ENCODE assay signal across 22 cellular contexts in the genomic region with DNA sequence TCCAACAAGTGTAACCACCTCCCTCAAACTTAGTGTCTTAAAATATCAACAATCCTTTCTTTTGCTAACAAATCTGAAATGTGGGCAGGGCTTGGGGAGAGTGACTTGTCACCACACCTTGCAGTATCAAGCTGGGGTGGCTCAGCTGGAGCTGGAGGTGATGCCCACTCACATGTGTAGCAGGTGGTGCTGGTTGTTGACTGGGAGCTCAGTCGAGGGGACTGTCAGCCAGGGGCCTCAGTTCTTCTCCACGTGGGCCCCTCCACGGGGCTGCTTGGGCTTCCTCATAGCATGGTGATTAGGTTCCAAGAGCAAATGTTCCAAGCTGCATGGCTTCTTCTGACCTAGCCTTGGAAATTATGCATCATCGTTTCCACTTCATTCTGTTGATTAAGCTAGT. TPM values are rescaled to one million over a fixed set of nuclear protein-coding genes. Genes with fewer than 3 reads are reported as not detected.
DNase-seq lines count a peak whose midpoint lies in the region; ATAC-seq and FAIRE-seq lines count a peak whose summit lies in the region.
"Had no signal": no experiment of that assay in that cellular context is flagged by ENCODE, and none has a peak within 500 bp of the region (broad histone marks: within the 10 kb centered on the region; RNA-seq: fewer than 3 reads in every experiment).

No MANE protein-coding gene starts in this region.

- no peaks in the 10 kb centered on the region for H3K36me3 Mint-ChIP-seq in activated naive CD4-positive, alpha-beta T cell treated with anti-CD3 and anti-CD28 coated beads, Interleukin-2, amount 10 ng/mL, durations not matched to agents 7 days and 5 days
- H3K36me3 Mint-ChIP-seq in activated naive CD4-positive, alpha-beta T cell treated with anti-CD3 and anti-CD28 coated beads for 36 hours (ENCODE audit: low read depth) = no peaks in the 10 kb centered on the region
- H3K36me3 Mint-ChIP-seq in stimulated activated naive B cell treated with anti-CD40 and anti-IgM and Interleukin-4, amounts not matched to agents 10 μg/mL and 1 μg/mL and 100 μg/mL, for 72 hours = peaks cover 0 to 4% of the 10 kb centered on the region in 2 donors
- H3K36me3 Mint-ChIP-seq: CD8-positive, alpha-beta T cell had no signal

- H3K4me1 Mint-ChIP-seq in activated naive CD4-positive, alpha-beta T cell treated with anti-CD3 and anti-CD28 coated beads, Interleukin-2, amount 10 ng/mL, durations not matched to agents 7 days and 5 days = no peaks in the 10 kb centered on the region
- no peaks in the 10 kb centered on the region for H3K4me1 Mint-ChIP-seq in activated naive CD4-positive, alpha-beta T cell treated with anti-CD3 and anti-CD28 coated beads for 36 hours (ENCODE audit: low read depth)
- H3K4me1 Mint-ChIP-seq in stimulated activated naive B cell treated with anti-CD40 and anti-IgM and Interleukin-4, amounts not matched to agents 10 μg/mL and 1 μg/mL and 100 μg/mL, for 72 hours = no peaks in the 10 kb centered on the region
- H3K4me1 Mint-ChIP-seq: B cell had no signal

- peak; percentile 13 for DNase-seq in activated naive CD4-positive, alpha-beta T cell treated with anti-CD3 and anti-CD28 coated beads, Interleukin-2, amount 10 ng/mL, durations not matched to agents 7 days and 5 days
- DNase-seq in activated naive CD4-positive, alpha-beta T cell treated with anti-CD3 and anti-CD28 coated beads for 36 hours = no peak
- no peak for DNase-seq in HTR-8/SVneo (ENCODE audit: insufficient read length, low spot score)
- DNase-seq in stimulated activated naive B cell treated with anti-CD40 and anti-IgM and Interleukin-4, amounts not matched to agents 10 μg/mL and 1 μg/mL and 100 μg/mL, for 72 hours = no peak
- no peak for DNase-seq in substantia nigra (lab: John Stamatoyannopoulos, UW)
- DNase-seq: AML-193; Caco-2; Calu3; CD4-positive, alpha-beta T cell; CD8-positive, alpha-beta T cell; DMS79 treated with DMSO at 0.1 percent for 48 hours; GF-D8 had no signal

- no peak overlapping the region for H3K27ac ChIP-seq in substantia nigra (ENCODE audit: low read depth, low read length, poor library complexity, severe bottlenecking)
- H3K27ac ChIP-seq: 22Rv1; A549; BLaER1 treated with 17β-estradiol and CSF1 and Interleukin-3, amounts not matched to agents 10 nM and 100 nM; C4-2B had no signal

- no peak for ATAC-seq in stimulated activated naive B cell treated with anti-CD40 and anti-IgM and Interleukin-4, amounts not matched to agents 10 μg/mL and 1 μg/mL and 100 μg/mL, for 72 hours (replicated peaks)
- ATAC-seq: A549; CD8-positive, alpha-beta T cell had no signal

- no peak overlapping the region for H3K27ac Mint-ChIP-seq in activated naive CD4-positive, alpha-beta T cell treated with anti-CD3 and anti-CD28 coated beads, Interleukin-2, amount 10 ng/mL, durations not matched to agents 7 days and 5 days
- no peak overlapping the region for H3K27ac Mint-ChIP-seq in activated naive CD4-positive, alpha-beta T cell treated with anti-CD3 and anti-CD28 coated beads for 36 hours
- H3K27ac Mint-ChIP-seq in stimulated activated naive B cell treated with anti-CD40 and anti-IgM and Interleukin-4, amounts not matched to agents 10 μg/mL and 1 μg/mL and 100 μg/mL, for 72 hours = peak overlapping the region; percentile 27
- H3K27ac Mint-ChIP-seq: B cell; CD4-positive, alpha-beta T cell; CD8-positive, alpha-beta T cell had no signal

- intact Hi-C loops in activated naive CD4-positive, alpha-beta T cell treated with anti-CD3 and anti-CD28 coated beads for 36 hours (cut with micrococcal nuclease) = no loop called here

- H3K27me3 Mint-ChIP-seq in activated naive CD4-positive, alpha-beta T cell treated with anti-CD3 and anti-CD28 coated beads, Interleukin-2, amount 10 ng/mL, durations not matched to agents 7 days and 5 days = peaks cover 6% of the 10 kb centered on the region
- peaks cover 3% of the 10 kb centered on the region for H3K27me3 Mint-ChIP-seq in activated naive CD4-positive, alpha-beta T cell treated with anti-CD3 and anti-CD28 coated beads for 36 hours (ENCODE audit: low read depth)
- H3K27me3 Mint-ChIP-seq in stimulated activated naive B cell treated with anti-CD40 and anti-IgM and Interleukin-4, amounts not matched to agents 10 μg/mL and 1 μg/mL and 100 μg/mL, for 72 hours = peaks cover 12 to 13% of the 10 kb centered on the region in 2 donors

- H3K9me3 Mint-ChIP-seq in activated naive CD4-positive, alpha-beta T cell treated with anti-CD3 and anti-CD28 coated beads, Interleukin-2, amount 10 ng/mL, durations not matched to agents 7 days and 5 days = no peaks in the 10 kb centered on the region
- peaks cover 3% of the 10 kb centered on the region for H3K9me3 Mint-ChIP-seq in activated naive CD4-positive, alpha-beta T cell treated with anti-CD3 and anti-CD28 coated beads for 36 hours
- H3K9me3 Mint-ChIP-seq in stimulated activated naive B cell treated with anti-CD40 and anti-IgM and Interleukin-4, amounts not matched to agents 10 μg/mL and 1 μg/mL and 100 μg/mL, for 72 hours = peaks cover 0 to 9% of the 10 kb centered on the region in 2 donors
- H3K9me3 Mint-ChIP-seq: CD8-positive, alpha-beta T cell had no signal

- CTCF ChIA-PET in activated naive CD4-positive, alpha-beta T cell treated with anti-CD3 and anti-CD28 coated beads, Interleukin-2, amount 10 ng/mL, durations not matched to agents 7 days and 5 days (lab: Charles Lee) = interaction anchor here (0.8 kb wide), 1 partner anchor 10 kb away, joined by 3 read pairs; no protein-coding TSS in a partner anchor
- CTCF ChIA-PET in activated naive CD4-positive, alpha-beta T cell treated with anti-CD3 and anti-CD28 coated beads for 36 hours (lab: Charles Lee) = interaction anchor here (0.9 kb wide), 1 partner anchor 9 kb away, joined by 6 read pairs; no protein-coding TSS in a partner anchor

- no peak overlapping the region for H3K4me3 Mint-ChIP-seq in activated naive CD4-positive, alpha-beta T cell treated with anti-CD3 and anti-CD28 coated beads, Interleukin-2, amount 10 ng/mL, durations not matched to agents 7 days and 5 days
- H3K4me3 Mint-ChIP-seq in activated naive CD4-positive, alpha-beta T cell treated with anti-CD3 and anti-CD28 coated beads for 36 hours = no peak overlapping the region
- no peak overlapping the region for H3K4me3 Mint-ChIP-seq in stimulated activated naive B cell treated with anti-CD40 and anti-IgM and Interleukin-4, amounts not matched to agents 10 μg/mL and 1 μg/mL and 100 μg/mL, for 72 hours
- H3K4me3 Mint-ChIP-seq: B cell; CD4-positive, alpha-beta T cell; CD8-positive, alpha-beta T cell had no signal

- FAIRE-seq in HTR-8/SVneo (lab: Jason Lieb, UNC) = peak; percentile 90
- FAIRE-seq: A549, D721Med, G401.6, GM12891, GM19239 had no signal

RNA-seq across cellular contexts. Expression of a gene that starts 32.6 kb away (rescaled TPM):
- total RNA-seq in activated naive CD4-positive, alpha-beta T cell treated with anti-CD3 and anti-CD28 coated beads for 36 hours = not detected
- total RNA-seq: A172, B cell, Caco-2 had no signal
